1 cellular context compared by ENCODE assay signal in the genomic region with DNA sequence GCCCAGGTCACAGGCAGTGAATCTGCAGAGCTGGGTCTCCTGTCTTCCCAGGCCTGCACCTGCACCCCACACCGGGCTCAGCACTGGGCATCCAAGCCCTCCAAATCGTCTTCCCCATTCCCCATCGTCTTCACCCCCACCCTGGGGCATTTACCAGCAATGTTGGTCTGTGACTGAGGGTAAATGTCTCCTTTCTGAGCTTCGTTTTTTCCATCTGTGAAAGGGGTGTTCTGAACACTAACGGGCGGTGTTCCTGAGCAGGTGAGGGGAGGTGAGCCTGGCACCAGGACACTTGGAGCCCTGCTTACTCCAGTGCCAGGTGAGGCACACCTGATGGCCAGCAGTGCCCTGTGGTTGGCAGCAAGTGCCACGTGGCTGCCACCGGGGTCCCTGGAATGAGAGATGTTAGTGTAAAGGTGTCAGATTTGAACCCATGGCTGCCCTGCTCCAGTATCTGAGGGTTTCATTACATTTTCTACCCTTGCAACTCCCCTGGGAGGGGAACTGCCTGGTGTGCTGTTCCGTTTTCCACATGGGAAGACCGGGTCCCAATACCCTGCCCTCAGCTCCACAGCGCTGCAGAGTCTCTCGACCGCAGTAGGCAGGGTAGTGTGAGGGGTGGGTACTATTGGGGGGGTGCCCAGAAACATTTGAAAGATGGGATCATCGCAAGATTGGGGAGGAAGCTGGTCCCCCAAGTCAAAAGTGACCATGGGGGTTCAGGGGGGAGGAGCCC.
TF ChIP-seq lines count a peak whose summit lies in the region.

No MANE protein-coding gene starts in this region.

TF ChIP-seq in SK-N-SH treated with all-trans-retinoic acid at 6 μM for 48 hours, 23 proteins besides CTCF, POLR2A, EP300 and RAD21 (continued from another document):
- TF ChIP-seq, protein P1, sequence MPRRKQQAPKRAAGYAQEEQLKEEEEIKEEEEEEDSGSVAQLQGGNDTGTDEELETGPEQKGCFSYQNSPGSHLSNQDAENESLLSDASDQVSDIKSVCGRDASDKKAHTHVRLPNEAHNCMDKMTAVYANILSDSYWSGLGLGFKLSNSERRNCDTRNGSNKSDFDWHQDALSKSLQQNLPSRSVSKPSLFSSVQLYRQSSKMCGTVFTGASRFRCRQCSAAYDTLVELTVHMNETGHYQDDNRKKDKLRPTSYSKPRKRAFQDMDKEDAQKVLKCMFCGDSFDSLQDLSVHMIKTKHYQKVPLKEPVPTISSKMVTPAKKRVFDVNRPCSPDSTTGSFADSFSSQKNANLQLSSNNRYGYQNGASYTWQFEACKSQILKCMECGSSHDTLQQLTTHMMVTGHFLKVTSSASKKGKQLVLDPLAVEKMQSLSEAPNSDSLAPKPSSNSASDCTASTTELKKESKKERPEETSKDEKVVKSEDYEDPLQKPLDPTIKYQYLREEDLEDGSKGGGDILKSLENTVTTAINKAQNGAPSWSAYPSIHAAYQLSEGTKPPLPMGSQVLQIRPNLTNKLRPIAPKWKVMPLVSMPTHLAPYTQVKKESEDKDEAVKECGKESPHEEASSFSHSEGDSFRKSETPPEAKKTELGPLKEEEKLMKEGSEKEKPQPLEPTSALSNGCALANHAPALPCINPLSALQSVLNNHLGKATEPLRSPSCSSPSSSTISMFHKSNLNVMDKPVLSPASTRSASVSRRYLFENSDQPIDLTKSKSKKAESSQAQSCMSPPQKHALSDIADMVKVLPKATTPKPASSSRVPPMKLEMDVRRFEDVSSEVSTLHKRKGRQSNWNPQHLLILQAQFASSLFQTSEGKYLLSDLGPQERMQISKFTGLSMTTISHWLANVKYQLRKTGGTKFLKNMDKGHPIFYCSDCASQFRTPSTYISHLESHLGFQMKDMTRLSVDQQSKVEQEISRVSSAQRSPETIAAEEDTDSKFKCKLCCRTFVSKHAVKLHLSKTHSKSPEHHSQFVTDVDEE (CRISPR knock-in tag; IDR thresholded peaks at IDR 0.05): no peak
- TF ChIP-seq, protein P2, sequence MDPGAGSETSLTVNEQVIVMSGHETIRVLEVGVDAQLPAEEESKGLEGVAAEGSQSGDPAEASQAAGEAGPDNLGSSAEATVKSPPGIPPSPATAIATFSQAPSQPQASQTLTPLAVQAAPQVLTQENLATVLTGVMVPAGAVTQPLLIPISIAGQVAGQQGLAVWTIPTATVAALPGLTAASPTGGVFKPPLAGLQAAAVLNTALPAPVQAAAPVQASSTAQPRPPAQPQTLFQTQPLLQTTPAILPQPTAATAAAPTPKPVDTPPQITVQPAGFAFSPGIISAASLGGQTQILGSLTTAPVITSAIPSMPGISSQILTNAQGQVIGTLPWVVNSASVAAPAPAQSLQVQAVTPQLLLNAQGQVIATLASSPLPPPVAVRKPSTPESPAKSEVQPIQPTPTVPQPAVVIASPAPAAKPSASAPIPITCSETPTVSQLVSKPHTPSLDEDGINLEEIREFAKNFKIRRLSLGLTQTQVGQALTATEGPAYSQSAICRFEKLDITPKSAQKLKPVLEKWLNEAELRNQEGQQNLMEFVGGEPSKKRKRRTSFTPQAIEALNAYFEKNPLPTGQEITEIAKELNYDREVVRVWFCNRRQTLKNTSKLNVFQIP (CRISPR knock-in tag; IDR thresholded peaks at IDR 0.05; ENCODE audit: borderline replicate concordance, low read depth): no peak
